ENCODE assay signal across 15 cellular contexts in the genomic region with DNA sequence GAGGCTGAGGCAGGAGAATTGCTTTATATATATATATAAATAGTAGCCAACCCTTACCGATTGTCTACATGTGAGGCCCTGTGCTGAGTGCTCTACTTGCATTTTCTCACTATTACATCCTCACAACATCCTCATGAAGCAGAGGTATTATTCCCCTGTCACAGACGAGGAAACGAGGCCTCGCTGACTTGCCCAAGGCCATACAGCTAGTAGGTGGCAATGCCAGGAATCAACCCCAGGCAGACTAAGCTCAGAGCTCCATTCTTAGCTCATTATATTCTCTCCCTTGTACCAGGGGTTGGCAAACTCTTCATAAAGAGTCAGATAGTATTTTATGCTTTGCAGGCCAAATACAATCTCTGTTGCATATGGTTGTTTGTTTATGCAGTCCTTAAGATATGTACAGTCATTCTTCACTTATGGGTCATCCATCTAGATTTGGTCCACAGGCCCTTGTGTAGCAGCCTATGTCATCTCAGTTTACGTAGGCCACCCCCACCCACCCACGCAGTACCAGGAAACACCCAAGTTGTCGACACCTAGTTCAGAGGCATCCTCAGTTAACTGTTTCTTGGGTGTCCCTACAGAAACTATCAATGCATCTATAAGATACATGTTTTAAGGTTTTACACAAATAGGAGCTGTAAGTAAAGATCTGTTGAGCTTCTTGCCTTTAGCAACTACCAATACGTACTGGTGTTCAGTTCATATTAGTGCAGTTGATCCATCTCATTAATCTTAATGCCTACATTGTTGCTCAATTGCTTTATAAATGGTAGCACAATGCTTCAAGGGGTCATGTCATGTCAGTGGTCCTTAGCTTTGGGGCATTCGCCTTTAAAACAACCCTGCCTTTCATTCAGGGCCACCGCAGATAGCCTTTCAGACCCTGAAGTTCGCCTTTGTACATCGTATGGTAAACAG. TPM values are rescaled to one million over a fixed set of nuclear protein-coding genes. Genes with fewer than 3 reads are reported as not detected.
DNase-seq lines count a peak whose midpoint lies in the region; ATAC-seq, FAIRE-seq and TF ChIP-seq lines count a peak whose summit lies in the region.
"Had no signal": no experiment of that assay in that cellular context is flagged by ENCODE, and none has a peak within 500 bp of the region (broad histone marks: within the 10 kb centered on the region; RNA-seq: fewer than 3 reads in every experiment).

No MANE protein-coding gene starts in this region.

- no peaks in the 10 kb centered on the region for H3K9me3 ChIP-seq in MG63
- H3K9me3 ChIP-seq: transverse colon had no signal

- peaks cover 51% of the 10 kb centered on the region for H3K36me3 Mint-ChIP-seq in activated T-helper 1 cell treated with anti-CD3 and anti-CD28 coated beads, Interleukin-12 subunit alpha, Interleukin-12 subunit beta, Interleukin-2, Interleukin-4 antibody, amounts not matched to agents 30 ng/mL and 10 ng/mL and 1 ng/mL, durations not matched to agents 14 hours and 24 hours and 36 hours (ENCODE audit: low read depth)

- no peaks in the 10 kb centered on the region for H3K27me3 ChIP-seq in MG63
- H3K27me3 ChIP-seq: transverse colon had no signal

- no peak for TF ChIP-seq CTCF in fibroblast of the aortic adventitia (IDR thresholded peaks at IDR 0.05; ENCODE audit: insufficient read depth, low read length)

- peaks cover 17% of the 10 kb centered on the region for H3K9me3 Mint-ChIP-seq in activated T-helper 1 cell treated with anti-CD3 and anti-CD28 coated beads, Interleukin-12 subunit alpha, Interleukin-12 subunit beta, Interleukin-2, Interleukin-4 antibody, amounts not matched to agents 30 ng/mL and 10 ng/mL and 1 ng/mL, durations not matched to agents 14 hours and 24 hours and 36 hours

- peaks cover 69% of the 10 kb centered on the region for H3K4me1 Mint-ChIP-seq in activated T-helper 1 cell treated with anti-CD3 and anti-CD28 coated beads, Interleukin-12 subunit alpha, Interleukin-12 subunit beta, Interleukin-2, Interleukin-4 antibody, amounts not matched to agents 30 ng/mL and 10 ng/mL and 1 ng/mL, durations not matched to agents 14 hours and 24 hours and 36 hours (ENCODE audit: low read depth)

- no peak overlapping the region for H3K4me3 ChIP-seq in MG63
- H3K4me3 ChIP-seq in fibroblast of the aortic adventitia (ENCODE audit: low read depth, low read length), result no peak overlapping the region
- H3K4me3 ChIP-seq: transverse colon had no signal

- FAIRE-seq in frontal cortex (lab: Jason Lieb, UNC), result no peak
- FAIRE-seq: endothelial cell of umbilical vein, G401.6, GM19239 had no signal

- peak overlapping the region; percentile 53 for H3K4me3 Mint-ChIP-seq in activated T-helper 1 cell treated with anti-CD3 and anti-CD28 coated beads, Interleukin-12 subunit alpha, Interleukin-12 subunit beta, Interleukin-2, Interleukin-4 antibody, amounts not matched to agents 30 ng/mL and 10 ng/mL and 1 ng/mL, durations not matched to agents 14 hours and 24 hours and 36 hours

- DNase-seq in MG63, result peak; percentile 91
- DNase-seq in activated T-helper 1 cell treated with anti-CD3 and anti-CD28 coated beads, Interleukin-12 subunit alpha, Interleukin-12 subunit beta, Interleukin-2, Interleukin-4 antibody, amounts not matched to agents 30 ng/mL and 10 ng/mL and 1 ng/mL, durations not matched to agents 14 hours and 24 hours and 36 hours (ENCODE audit: low spot score), result no peak
- peak; percentile 79 for DNase-seq in fibroblast of the aortic adventitia (ENCODE audit: low read depth)
- peak; percentile 31 for DNase-seq in stimulated activated CD8-positive, alpha-beta memory T cell treated with anti-CD3 and anti-CD28 coated beads, Interleukin-12 subunit alpha, Interleukin-12 subunit beta, amount 100 ng/mL, for 4 hours (ENCODE audit: low read depth)
- no peak for DNase-seq in frontal cortex (ENCODE audit: low spot score in 2 of 2)
- DNase-seq: Karpas-422, left colon, transverse colon had no signal

- H3K27ac Mint-ChIP-seq in activated T-helper 1 cell treated with anti-CD3 and anti-CD28 coated beads, Interleukin-12 subunit alpha, Interleukin-12 subunit beta, Interleukin-2, Interleukin-4 antibody, amounts not matched to agents 30 ng/mL and 10 ng/mL and 1 ng/mL, durations not matched to agents 14 hours and 24 hours and 36 hours, result peak overlapping the region; percentile 92
- H3K27ac Mint-ChIP-seq: progenitor cell of endocrine pancreas had no signal

- ATAC-seq in GM21529 (IDR thresholded peaks at IDR 0.05; ENCODE audit: unreplicated experiment), result no peak
- ATAC-seq in HG03439 (IDR thresholded peaks at IDR 0.05; ENCODE audit: unreplicated experiment), result no peak
- ATAC-seq in GM19463 (IDR thresholded peaks at IDR 0.05; ENCODE audit: unreplicated experiment), result no peak
- ATAC-seq: left colon had no signal

- peaks cover 8% of the 10 kb centered on the region for H3K36me3 ChIP-seq in MG63
- H3K36me3 ChIP-seq: transverse colon had no signal

- intact Hi-C loops in activated T-helper 1 cell treated with anti-CD3 and anti-CD28 coated beads, Interleukin-12 subunit alpha, Interleukin-12 subunit beta, Interleukin-2, Interleukin-4 antibody, amounts not matched to agents 30 ng/mL and 10 ng/mL and 1 ng/mL, durations not matched to agents 14 hours and 24 hours and 36 hours (cut with micrococcal nuclease), result loop anchor here (1.0 to 2.0 kb wide), 3 partner anchors 14 to 53 kb away; a partner anchor contains a TSS

- no peaks in the 10 kb centered on the region for H3K27me3 Mint-ChIP-seq in activated T-helper 1 cell treated with anti-CD3 and anti-CD28 coated beads, Interleukin-12 subunit alpha, Interleukin-12 subunit beta, Interleukin-2, Interleukin-4 antibody, amounts not matched to agents 30 ng/mL and 10 ng/mL and 1 ng/mL, durations not matched to agents 14 hours and 24 hours and 36 hours (ENCODE audit: insufficient read depth)
- H3K27me3 Mint-ChIP-seq: progenitor cell of endocrine pancreas had no signal

RNA-seq across cellular contexts. Expression of a gene that starts 3.0 kb away (rescaled TPM):
- 0.07 and 0.25 TPM in 2 replicates for total RNA-seq in MG63 (2014; rRNA removed; shearing (Covaris generic); ENCODE audit: low replicate concordance)
- total RNA-seq in activated T-helper 1 cell treated with anti-CD3 and anti-CD28 coated beads, Interleukin-12 subunit alpha, Interleukin-12 subunit beta, Interleukin-2, Interleukin-4 antibody, amounts not matched to agents 30 ng/mL and 10 ng/mL and 1 ng/mL, durations not matched to agents 14 hours and 24 hours and 36 hours, result 6.7 and 7.8 TPM in 2 replicates
- total RNA-seq in fibroblast of the aortic adventitia (ENCODE audit: low replicate concordance), result 0.09 and 0.49 TPM in 2 replicates
- under 0.01 TPM for total RNA-seq in frontal cortex
- total RNA-seq: endothelial cell of umbilical vein had no signal

RNA-seq across cellular contexts. Expression of a gene that starts 22.7 kb away (rescaled TPM):
- 68.6 and 135 TPM in 2 replicates for total RNA-seq in MG63 (2014; rRNA removed; shearing (Covaris generic); ENCODE audit: low replicate concordance)
- total RNA-seq in activated T-helper 1 cell treated with anti-CD3 and anti-CD28 coated beads, Interleukin-12 subunit alpha, Interleukin-12 subunit beta, Interleukin-2, Interleukin-4 antibody, amounts not matched to agents 30 ng/mL and 10 ng/mL and 1 ng/mL, durations not matched to agents 14 hours and 24 hours and 36 hours, result 55.2 and 60.9 TPM in 2 replicates
- 36.1 and 49.6 TPM in 2 replicates for total RNA-seq in fibroblast of the aortic adventitia (ENCODE audit: low replicate concordance)
- 27.7 TPM for total RNA-seq in frontal cortex

RNA-seq across cellular contexts. Expression of a gene that starts 23.1 kb away (rescaled TPM):
- 86.4 and 130 TPM in 2 replicates for total RNA-seq in MG63 (2014; rRNA removed; shearing (Covaris generic); ENCODE audit: low replicate concordance)
- 39.2 and 41.2 TPM in 2 replicates for total RNA-seq in activated T-helper 1 cell treated with anti-CD3 and anti-CD28 coated beads, Interleukin-12 subunit alpha, Interleukin-12 subunit beta, Interleukin-2, Interleukin-4 antibody, amounts not matched to agents 30 ng/mL and 10 ng/mL and 1 ng/mL, durations not matched to agents 14 hours and 24 hours and 36 hours
- total RNA-seq in fibroblast of the aortic adventitia (ENCODE audit: low replicate concordance) (2.1 and 29.1 TPM in 2 replicates), frontal cortex (6.5 TPM)

RNA-seq across cellular contexts. Expression of a gene that starts 53.3 kb away (rescaled TPM):
- 163 and 171 TPM in 2 replicates for total RNA-seq in MG63 (2014; rRNA removed; shearing (Covaris generic); ENCODE audit: low replicate concordance)
- 106 and 113 TPM in 2 replicates for total RNA-seq in activated T-helper 1 cell treated with anti-CD3 and anti-CD28 coated beads, Interleukin-12 subunit alpha, Interleukin-12 subunit beta, Interleukin-2, Interleukin-4 antibody, amounts not matched to agents 30 ng/mL and 10 ng/mL and 1 ng/mL, durations not matched to agents 14 hours and 24 hours and 36 hours
- 61.5 and 66.1 TPM in 2 replicates for total RNA-seq in fibroblast of the aortic adventitia (ENCODE audit: low replicate concordance)
- 48.9 TPM for total RNA-seq in frontal cortex

RNA-seq across cellular contexts. Expression of a gene that starts 56.3 kb away (rescaled TPM):
- total RNA-seq in MG63 (2014; rRNA removed; shearing (Covaris generic); ENCODE audit: low replicate concordance), result 12.2 and 14.0 TPM in 2 replicates
- 6.2 and 6.9 TPM in 2 replicates for total RNA-seq in activated T-helper 1 cell treated with anti-CD3 and anti-CD28 coated beads, Interleukin-12 subunit alpha, Interleukin-12 subunit beta, Interleukin-2, Interleukin-4 antibody, amounts not matched to agents 30 ng/mL and 10 ng/mL and 1 ng/mL, durations not matched to agents 14 hours and 24 hours and 36 hours
- total RNA-seq in fibroblast of the aortic adventitia (ENCODE audit: low replicate concordance) (53.3 and 56.1 TPM in 2 replicates), frontal cortex (15.5 TPM)

Comparison
In these comparisons a context has a peak if more than half of its experiments do, and no peak if none do; other contexts are left out.
1. DNase-seq: peak in MG63 (single experiment), fibroblast of the aortic adventitia (single experiment) and stimulated activated CD8-positive, alpha-beta memory T cell treated with anti-CD3 and anti-CD28 coated beads, Interleukin-12 subunit alpha, Interleukin-12 subunit beta, amount 100 ng/mL, for 4 hours (single experiment); none in activated T-helper 1 cell treated with anti-CD3 and anti-CD28 coated beads, Interleukin-12 subunit alpha, Interleukin-12 subunit beta, Interleukin-2, Interleukin-4 antibody, amounts not matched to agents 30 ng/mL and 10 ng/mL and 1 ng/mL, durations not matched to agents 14 hours and 24 hours and 36 hours (single experiment) and frontal cortex (0 of 2).